ENCODE assay signal across 21 cellular contexts in genomic region chr6:116766506-116767176, GRCh38. TPM values are rescaled to one million over a fixed set of nuclear protein-coding genes. Genes with fewer than 3 reads are reported as not detected.
A peak's percentile ranks its signal among the peaks of the same experiment; 100 is the strongest.
DNase-seq lines count a peak whose midpoint lies in the region; TF ChIP-seq lines count a peak whose summit lies in the region.
"Had no signal": no experiment of that assay in that cellular context is flagged by ENCODE, and none has a peak within 500 bp of the region (broad histone marks: within the 10 kb centered on the region; RNA-seq: fewer than 3 reads in every experiment).

No MANE protein-coding gene starts in this region.

- H3K79me2 ChIP-seq in osteoblast (ENCODE audit: insufficient read depth, low read length): no peaks in the 10 kb centered on the region

- no peak overlapping the region for H3K27ac Mint-ChIP-seq in Calu3 (ENCODE audit: unreplicated experiment)
- H3K27ac Mint-ChIP-seq: activated CD8-positive, alpha-beta memory T cell treated with anti-CD3 and anti-CD28 coated beads, Interleukin-2, amount 10 ng/mL, durations not matched to agents 7 days and 5 days had no signal

- H2AFZ ChIP-seq in osteoblast (ENCODE audit: low read length): no peak overlapping the region

- no peak for TF ChIP-seq CTCF in Calu3 (IDR thresholded peaks at IDR 0.05; ENCODE audit: unreplicated experiment)
- no peak for TF ChIP-seq CTCF in choroid plexus epithelial cell (conservative IDR thresholded peaks at IDR 0.05; ENCODE audit: low read depth, low read length)
- no peak for TF ChIP-seq CTCF in osteoblast (IDR thresholded peaks at IDR 0.05; ENCODE audit: extremely low read depth, low read depth, low read length)

- H3K9me3 ChIP-seq in osteoblast (ENCODE audit: low read depth, low read length): no peaks in the 10 kb centered on the region
- H3K9me3 ChIP-seq: mucosa of descending colon, pancreas, uterus had no signal

- H3K27me3 ChIP-seq in osteoblast (ENCODE audit: insufficient read depth, low read length): peaks cover 38% of the 10 kb centered on the region
- H3K27me3 ChIP-seq: uterus had no signal

- H3K27ac ChIP-seq in osteoblast (ENCODE audit: low read depth, low read length): no peak overlapping the region
- H3K27ac ChIP-seq: coronary artery, pancreas, uterus had no signal

- DNase-seq in Calu3 (no peak), OCI-M2 (lab: John Stamatoyannopoulos, UW; ENCODE audit: unreplicated experiment) (peak; percentile 43), choroid plexus epithelial cell (ENCODE audit: low read depth) (peak; percentile 10), osteoblast (ENCODE audit: insufficient read length, low spot score, missing footprints) (peak; percentile 59), D341Med (ENCODE audit: low spot score) (no peak), GOT3 (lab: John Stamatoyannopoulos, UW) (no peak)
- no peak for DNase-seq in activated CD8-positive, alpha-beta memory T cell treated with anti-CD3 and anti-CD28 coated beads, Interleukin-2, amount 50 U/mL, for 48 hours
- DNase-seq: activated CD8-positive, alpha-beta memory T cell treated with anti-CD3 and anti-CD28 coated beads, Interleukin-2, amount 10 ng/mL, durations not matched to agents 7 days and 5 days; activated gamma-delta T cell treated with Interleukin-2 at 50 U/mL for 16 hours; AML-193; DMS 273 treated with DMSO at 0.1 percent for 48 hours; foreskin melanocyte; mucosa of descending colon; NCI-H1417; NCI-H69; pancreas; stimulated activated CD4-positive, alpha-beta T cell treated with anti-CD3 and anti-CD28 coated beads, Interleukin-1b, Interleukin-23, amount 100 ng/mL, for 48 hours; uterus had no signal

- H3K4me1 Mint-ChIP-seq in Calu3 (ENCODE audit: low read depth, unreplicated experiment): peaks cover 5% of the 10 kb centered on the region

- BruUV-seq in Calu3 (replicated peaks; lab: Mats Ljungman, UMichigan): no TSS peak

- H3K4me1 ChIP-seq in osteoblast (ENCODE audit: insufficient read depth, low read length): no peaks in the 10 kb centered on the region
- H3K4me1 ChIP-seq: pancreas, uterus had no signal

- peaks cover 15% of the 10 kb centered on the region for H3K36me3 Mint-ChIP-seq in Calu3 (ENCODE audit: insufficient read depth, unreplicated experiment)

- no peaks in the 10 kb centered on the region for H4K20me1 ChIP-seq in osteoblast (ENCODE audit: insufficient read depth, low read length)

- intact Hi-C loops in Calu3 (cut with micrococcal nuclease; ENCODE audit: unreplicated experiment): no loop called here

- H3K27me3 Mint-ChIP-seq in Calu3 (ENCODE audit: unreplicated experiment): peaks cover 22% of the 10 kb centered on the region

- H3K36me3 ChIP-seq in osteoblast (ENCODE audit: insufficient read depth, low read length): no peaks in the 10 kb centered on the region
- H3K36me3 ChIP-seq: pancreas, uterus had no signal

- CTCF ChIA-PET in Calu3 (lab: Charles Lee): interaction anchor here (0.6 kb wide), 2 partner anchors 99 to 103 kb away, joined by 3 to 6 read pairs; no protein-coding TSS in a partner anchor

- H3K4me2 ChIP-seq in osteoblast (ENCODE audit: insufficient read depth, low read length): no peak overlapping the region

- H3K4me3 ChIP-seq in choroid plexus epithelial cell (ENCODE audit: low read depth, low read length): no peak overlapping the region
- no peak overlapping the region for H3K4me3 ChIP-seq in osteoblast (ENCODE audit: insufficient read depth, low read length)
- H3K4me3 ChIP-seq: mucosa of descending colon, pancreas had no signal

- no peaks in the 10 kb centered on the region for H3K9me3 Mint-ChIP-seq in Calu3 (ENCODE audit: low read depth, unreplicated experiment)

- peak overlapping the region; percentile 71 for H3K4me3 Mint-ChIP-seq in Calu3 (ENCODE audit: low read depth, unreplicated experiment)

RNA-seq across cellular contexts. Expression of gene FAM162B, which starts 1.1 kb away (rescaled TPM):
- not detected in 2 replicates for total RNA-seq in Calu3 (2022)
- 0.36 TPM in 1 of 2 replicates, not detected in the other for total RNA-seq in osteoblast
- total RNA-seq: activated CD8-positive, alpha-beta memory T cell treated with anti-CD3 and anti-CD28 coated beads, Interleukin-2, amount 10 ng/mL, durations not matched to agents 7 days and 5 days; HT1080; OCI-LY7 had no signal

Comparison
In these comparisons a context has a peak if more than half of its experiments do, and no peak if none do; other contexts are left out.
1. DNase-seq: peak in OCI-M2 (single experiment), choroid plexus epithelial cell (single experiment) and osteoblast (single experiment); none in Calu3 (single experiment), D341Med (single experiment), GOT3 (single experiment) and activated CD8-positive, alpha-beta memory T cell treated with anti-CD3 and anti-CD28 coated beads, Interleukin-2, amount 50 U/mL, for 48 hours (single experiment).